Comparison of ENCODE assay signal across 7 cellular contexts in the genomic region with DNA sequence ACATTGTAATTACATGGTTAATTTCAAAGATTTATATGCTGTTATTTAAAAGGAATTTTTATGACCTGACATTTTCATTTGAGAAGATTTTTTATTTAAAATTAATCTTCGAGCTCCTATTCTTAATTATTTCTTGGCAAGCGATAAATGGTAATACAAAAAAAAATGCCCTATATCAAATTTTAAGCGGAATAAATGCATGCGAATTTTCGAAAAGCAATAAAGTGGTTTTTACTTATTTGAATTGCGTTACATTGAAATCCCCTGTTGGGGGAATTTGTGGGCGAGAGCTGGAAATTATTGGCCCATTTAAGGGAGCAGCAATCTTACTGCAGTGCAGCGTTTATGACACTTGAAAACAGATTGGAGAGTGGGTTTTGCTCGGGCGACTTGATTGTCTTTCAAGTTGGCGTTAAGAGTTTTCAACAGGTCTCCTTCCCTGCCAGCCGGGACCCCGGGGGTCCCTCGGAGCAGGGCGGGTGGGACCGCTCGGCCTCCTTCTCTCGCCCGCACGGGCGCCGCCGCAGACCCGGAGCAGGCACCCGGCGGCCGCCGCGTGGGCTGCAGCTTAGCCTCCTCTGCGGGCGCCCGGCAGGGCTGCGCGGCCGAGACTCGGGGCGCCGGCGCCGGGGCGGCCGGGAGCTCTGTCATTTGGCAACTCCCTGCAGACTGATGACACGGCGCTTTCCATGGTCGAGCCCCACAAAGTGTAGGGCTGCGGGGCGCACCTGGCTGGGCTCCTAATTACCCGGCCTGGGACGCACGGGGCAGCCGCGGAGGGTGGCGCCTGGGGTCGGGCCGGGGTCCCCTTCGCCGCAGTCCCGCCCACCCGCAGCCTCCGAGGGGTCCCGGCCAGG.
DNase-seq lines count a peak whose midpoint lies in the region; ATAC-seq and TF ChIP-seq lines count a peak whose summit lies in the region.

No MANE protein-coding gene starts in this region.

- DNase-seq in GM13976 (ENCODE audit: low spot score) (peak; percentile 56), islet precursor cell (peak; percentile 60), cerebellum (ENCODE audit: low spot score) (no peak), NCI-H1105 treated with DMSO at 0.1 percent for 48 hours (lab: John Stamatoyannopoulos, UW) (no peak)
- peak; percentile 35 for DNase-seq in activated naive CD8-positive, alpha-beta T cell treated with anti-CD3 and anti-CD28 coated beads, Interleukin-2, amount 50 U/mL, for 24 hours
- peak; percentile 8 to 12 for DNase-seq in stimulated activated CD8-positive, alpha-beta memory T cell treated with anti-CD3 and anti-CD28 coated beads, Interleukin-15, amount 100 ng/mL, for 48 hours (ENCODE audit: low read depth in 2 of 2)

- H3K36me3 Mint-ChIP-seq in activated naive CD8-positive, alpha-beta T cell treated with anti-CD3 and anti-CD28 coated beads, Interleukin-2, amount 50 U/mL, for 24 hours (ENCODE audit: low read depth) = no peaks in the 10 kb centered on the region

- in situ Hi-C loops in GM13976 (cut with MboI; ENCODE audit: low sequenced_read_pairs, unreplicated experiment) = no loop called here

- H3K9me3 Mint-ChIP-seq in activated naive CD8-positive, alpha-beta T cell treated with anti-CD3 and anti-CD28 coated beads, Interleukin-2, amount 50 U/mL, for 24 hours = no peaks in the 10 kb centered on the region

- H3K4me1 Mint-ChIP-seq in activated naive CD8-positive, alpha-beta T cell treated with anti-CD3 and anti-CD28 coated beads, Interleukin-2, amount 50 U/mL, for 24 hours = peaks cover 10% of the 10 kb centered on the region

- ATAC-seq in HG02938 (IDR thresholded peaks at IDR 0.05; ENCODE audit: unreplicated experiment) = peak; percentile 57
- ATAC-seq in activated naive CD8-positive, alpha-beta T cell treated with anti-CD3 and anti-CD28 coated beads, Interleukin-2, amount 50 U/mL, for 24 hours = peak; percentile 78

- no peak overlapping the region for H3K27ac Mint-ChIP-seq in activated naive CD8-positive, alpha-beta T cell treated with anti-CD3 and anti-CD28 coated beads, Interleukin-2, amount 50 U/mL, for 24 hours

- H3K27me3 Mint-ChIP-seq in activated naive CD8-positive, alpha-beta T cell treated with anti-CD3 and anti-CD28 coated beads, Interleukin-2, amount 50 U/mL, for 24 hours = peaks cover 55% of the 10 kb centered on the region

- H3K4me3 Mint-ChIP-seq in activated naive CD8-positive, alpha-beta T cell treated with anti-CD3 and anti-CD28 coated beads, Interleukin-2, amount 50 U/mL, for 24 hours = no peak overlapping the region

- TF ChIP-seq CTCF in GM13976 (IDR thresholded peaks at IDR 0.05; ENCODE audit: borderline replicate concordance, control extremely low read depth, extremely low read depth, insufficient read depth, missing control alignments) = no peak

Comparison
In these comparisons a context has a peak if more than half of its experiments do, and no peak if none do; other contexts are left out.
1. DNase-seq: peak in GM13976 (single experiment), activated naive CD8-positive, alpha-beta T cell treated with anti-CD3 and anti-CD28 coated beads, Interleukin-2, amount 50 U/mL, for 24 hours (single experiment), islet precursor cell (single experiment) and stimulated activated CD8-positive, alpha-beta memory T cell treated with anti-CD3 and anti-CD28 coated beads, Interleukin-15, amount 100 ng/mL, for 48 hours (2 of 2); none in cerebellum (single experiment) and NCI-H1105 treated with DMSO at 0.1 percent for 48 hours (single experiment).